ENCODE assay signal across 8 cellular contexts in genomic region chr13:38045278-38046048, GRCh38.
DNase-seq lines count a peak whose midpoint lies in the region; ATAC-seq and TF ChIP-seq lines count a peak whose summit lies in the region.

No MANE protein-coding gene starts in this region.

- H3K4me3 ChIP-seq in OCI-LY1 (ENCODE audit: low read depth, low read length, poor library complexity, severe bottlenecking) (no peak overlapping the region), foreskin fibroblast (ENCODE audit: low read depth in 1 of 2, low read length in 2 of 2) (no peak overlapping the region)

- H3K9me2 ChIP-seq in OCI-LY1 (ENCODE audit: low read depth, low read length): no peaks in the 10 kb centered on the region

- H3F3A ChIP-seq in OCI-LY1 (ENCODE audit: insufficient read depth, low read length): no peaks in the 10 kb centered on the region

- DNase-seq in foreskin fibroblast (peak in 1 of 2 donors; percentile 38), OCI-M2 (lab: John Stamatoyannopoulos, UW; ENCODE audit: unreplicated experiment) (no peak), posterior vena cava (ENCODE audit: low spot score) (no peak)

- no peak overlapping the region for H3K9ac ChIP-seq in OCI-LY1 (ENCODE audit: low read length)

- H3K27me3 ChIP-seq in OCI-LY1 (ENCODE audit: insufficient read depth, low read length): no peaks in the 10 kb centered on the region

- no peaks in the 10 kb centered on the region for H3K36me3 ChIP-seq in OCI-LY1 (ENCODE audit: insufficient read depth, low read length)

- H2AFZ ChIP-seq in OCI-LY1 (ENCODE audit: low read length): no peak overlapping the region

- TF ChIP-seq CTCF in OCI-LY1 (IDR thresholded peaks at IDR 0.05; ENCODE audit: low read length): peak; percentile 73
- TF ChIP-seq CTCF in foreskin fibroblast (IDR thresholded peaks at IDR 0.05; ENCODE audit: low read depth, low read length): peak; percentile 55

- H3K9me3 ChIP-seq in OCI-LY1 (ENCODE audit: low read length): no peaks in the 10 kb centered on the region

- no peaks in the 10 kb centered on the region for H3K79me2 ChIP-seq in OCI-LY1 (ENCODE audit: insufficient read depth, low read length)

- H3K27ac ChIP-seq in OCI-LY1 (ENCODE audit: low read depth, low read length, poor library complexity, severe bottlenecking): no peak overlapping the region

- no peak overlapping the region for H3K4me2 ChIP-seq in OCI-LY1 (ENCODE audit: low read length)

- H3K4me1 ChIP-seq in OCI-LY1 (ENCODE audit: insufficient read depth, low read length, severe bottlenecking): no peaks in the 10 kb centered on the region

- ATAC-seq in GM18498 (IDR thresholded peaks at IDR 0.05; ENCODE audit: unreplicated experiment) (peak; percentile 87), HG02973 (IDR thresholded peaks at IDR 0.05; ENCODE audit: unreplicated experiment) (peak; percentile 92), GM21825 (IDR thresholded peaks at IDR 0.05; ENCODE audit: unreplicated experiment) (no peak), HG02588 (IDR thresholded peaks at IDR 0.05; ENCODE audit: unreplicated experiment) (no peak)

- intact Hi-C loops in posterior vena cava (cut with DNase I): no loop called here

- no peaks in the 10 kb centered on the region for H4K20me1 ChIP-seq in OCI-LY1 (ENCODE audit: insufficient read depth, low read length)

Comparison
In these comparisons a context has a peak if more than half of its experiments do, and no peak if none do; other contexts are left out.
1. ATAC-seq: peak in GM18498 (single experiment) and HG02973 (single experiment); none in GM21825 (single experiment) and HG02588 (single experiment).